Comparison of ENCODE assay signal across 10 cellular contexts in genomic region chr9:116154976-116155699, GRCh38. TPM values are rescaled to one million over a fixed set of nuclear protein-coding genes. Genes with fewer than 3 reads are reported as not detected.
DNase-seq lines count a peak whose midpoint lies in the region; ATAC-seq and TF ChIP-seq lines count a peak whose summit lies in the region.
"Had no signal": no experiment of that assay in that cellular context is flagged by ENCODE, and none has a peak within 500 bp of the region (broad histone marks: within the 10 kb centered on the region; RNA-seq: fewer than 3 reads in every experiment).

No MANE protein-coding gene starts in this region.

- no peaks in the 10 kb centered on the region for H3K36me3 Mint-ChIP-seq in CD4-positive, alpha-beta memory T cell
- peaks cover 25% of the 10 kb centered on the region for H3K36me3 Mint-ChIP-seq in osteocyte (ENCODE audit: unreplicated experiment)

- peaks cover 47% of the 10 kb centered on the region in 2 donors for H3K27me3 Mint-ChIP-seq in CD4-positive, alpha-beta memory T cell
- H3K27me3 Mint-ChIP-seq in osteocyte (ENCODE audit: unreplicated experiment), result no peaks in the 10 kb centered on the region

- no peaks in the 10 kb centered on the region for H3K4me1 ChIP-seq in CD4-positive, alpha-beta memory T cell (ENCODE audit: insufficient read depth, low read length)
- H3K4me1 ChIP-seq in Peyer's patch, result peaks cover 0 to 15% (median 0%) of the 10 kb centered on the region in 4 donors

- H3K4me1 Mint-ChIP-seq in CD4-positive, alpha-beta memory T cell, result peaks cover 0 to 3% (median 1%) of the 10 kb centered on the region in 4 donors
- H3K4me1 Mint-ChIP-seq in osteocyte (ENCODE audit: unreplicated experiment), result peaks cover 79% of the 10 kb centered on the region
- H3K4me1 Mint-ChIP-seq: activated CD4-positive, alpha-beta memory T cell treated with anti-CD3 and anti-CD28 coated beads, Interleukin-2, amount 10 ng/mL, durations not matched to agents 7 days and 5 days had no signal

- ATAC-seq in activated CD4-positive, CD25-positive, alpha-beta regulatory T cell treated with anti-CD3 and anti-CD28 coated beads, Interleukin-2, amount 50 U/mL, for 24 hours, result no peak
- no peak for ATAC-seq in HG03196 (IDR thresholded peaks at IDR 0.05; ENCODE audit: unreplicated experiment)

- peaks cover 6% of the 10 kb centered on the region for H3K27me3 ChIP-seq in CD4-positive, alpha-beta memory T cell (ENCODE audit: insufficient read depth, low read length)
- peaks cover 0 to 5% of the 10 kb centered on the region in 2 donors for H3K27me3 ChIP-seq in Peyer's patch

- TF ChIP-seq CTCF in Peyer's patch (IDR thresholded peaks at IDR 0.05) (no peak), osteocyte (IDR thresholded peaks at IDR 0.05) (no peak)

- no peak overlapping the region for H3K27ac Mint-ChIP-seq in CD4-positive, alpha-beta memory T cell
- H3K27ac Mint-ChIP-seq in osteocyte (ENCODE audit: unreplicated experiment), result peak overlapping the region; percentile 97
- H3K27ac Mint-ChIP-seq: activated CD4-positive, alpha-beta memory T cell treated with anti-CD3 and anti-CD28 coated beads, Interleukin-2, amount 10 ng/mL, durations not matched to agents 7 days and 5 days; stimulated activated naive CD8-positive, alpha-beta T cell treated with anti-CD3 and anti-CD28 coated beads, Interleukin-15, Interleukin-2, amounts not matched to agents 100 ng/mL and 50 ng/mL, for 24 hours had no signal

- no peak overlapping the region for H3K27ac ChIP-seq in CD4-positive, alpha-beta memory T cell (ENCODE audit: low read depth, low read length)
- H3K27ac ChIP-seq in Peyer's patch, result peak overlapping the region; percentile 14 to 73 (median 58)

- DNase-seq in CD4-positive, alpha-beta memory T cell, result no peak
- DNase-seq in Peyer's patch, result no peak
- DNase-seq in fibroblast of peridontal ligament (ENCODE audit: extremely low read depth), result peak; percentile 77
- DNase-seq in osteocyte (ENCODE audit: extremely low spot score, unreplicated experiment), result no peak
- no peak for DNase-seq in DMS79 treated with DMSO at 0.1 percent for 48 hours (lab: John Stamatoyannopoulos, UW)
- DNase-seq in NCI-H526 treated with DMSO at 0.1 percent for 48 hours (lab: John Stamatoyannopoulos, UW), result no peak
- DNase-seq: activated CD4-positive, alpha-beta memory T cell treated with anti-CD3 and anti-CD28 coated beads, Interleukin-2, amount 10 ng/mL, durations not matched to agents 7 days and 5 days had no signal

- peak overlapping the region in 5 of 8 donors; percentile 8 to 59 (median 39) for H3K4me3 Mint-ChIP-seq in CD4-positive, alpha-beta memory T cell
- peak overlapping the region; percentile 89 for H3K4me3 Mint-ChIP-seq in osteocyte (ENCODE audit: unreplicated experiment)
- H3K4me3 Mint-ChIP-seq: activated CD4-positive, alpha-beta memory T cell treated with anti-CD3 and anti-CD28 coated beads, Interleukin-2, amount 10 ng/mL, durations not matched to agents 7 days and 5 days; stimulated activated naive CD8-positive, alpha-beta T cell treated with anti-CD3 and anti-CD28 coated beads, Interleukin-15, Interleukin-2, amounts not matched to agents 100 ng/mL and 50 ng/mL, for 24 hours had no signal

- H3K9me3 Mint-ChIP-seq in CD4-positive, alpha-beta memory T cell, result peaks cover 0 to 6% (median 0%) of the 10 kb centered on the region in 8 donors
- H3K9me3 Mint-ChIP-seq in osteocyte (ENCODE audit: unreplicated experiment), result no peaks in the 10 kb centered on the region
- H3K9me3 Mint-ChIP-seq: activated CD4-positive, alpha-beta memory T cell treated with anti-CD3 and anti-CD28 coated beads, Interleukin-2, amount 10 ng/mL, durations not matched to agents 7 days and 5 days had no signal

- intact Hi-C loops in CD4-positive, alpha-beta memory T cell (cut with micrococcal nuclease), result no loop called here

- CTCF ChIA-PET in CD4-positive, alpha-beta memory T cell (lab: Charles Lee; ENCODE audit: partially characterized antibody), result no interaction called here

- POLR2A ChIA-PET in CD4-positive, alpha-beta memory T cell (lab: Charles Lee; ENCODE audit: partially characterized antibody), result no interaction called here

- no peaks in the 10 kb centered on the region for H3K9me3 ChIP-seq in CD4-positive, alpha-beta memory T cell (ENCODE audit: control insufficient read depth in 1 of 2, low read length in 2 of 2)
- H3K9me3 ChIP-seq in Peyer's patch, result no peaks in the 10 kb centered on the region

- no peak overlapping the region for H3K4me3 ChIP-seq in CD4-positive, alpha-beta memory T cell (ENCODE audit: low read length in 2 of 2)
- H3K4me3 ChIP-seq in Peyer's patch, result peak overlapping the region; percentile 26 to 55 (median 40)

- no peak for TF ChIP-seq POLR2A in Peyer's patch (IDR thresholded peaks at IDR 0.05)

- H3K36me3 ChIP-seq in CD4-positive, alpha-beta memory T cell (ENCODE audit: insufficient read depth, low read length), result no peaks in the 10 kb centered on the region
- no peaks in the 10 kb centered on the region for H3K36me3 ChIP-seq in Peyer's patch

RNA-seq across cellular contexts. Expression of gene PAPPA, which starts 1.5 kb away (rescaled TPM):
- not detected for total RNA-seq in CD4-positive, alpha-beta memory T cell
- not detected for polyA plus RNA-seq in CD4-positive, alpha-beta memory T cell
- total RNA-seq in Peyer's patch (1 to 10 TPM in 3 of 4 donors, under 1 TPM in 1; 0.70 to 4.1 (median 1.8) TPM), osteocyte (214 and 229 TPM in 2 replicates)
- total RNA-seq: activated CD4-positive, alpha-beta memory T cell treated with anti-CD3 and anti-CD28 coated beads, Interleukin-2, amount 10 ng/mL, durations not matched to agents 7 days and 5 days had no signal

Comparison
In these comparisons a context has a peak if more than half of its experiments do, and no peak if none do; other contexts are left out.
1. H3K4me3 ChIP-seq: peak in Peyer's patch (4 of 4); none in CD4-positive, alpha-beta memory T cell (0 of 2).
2. RNA of gene PAPPA, which starts 1.5 kb away (total RNA-seq): 214 to 229 TPM in osteocyte; 0.70 to 4.1 TPM in Peyer's patch and not detected in CD4-positive, alpha-beta memory T cell; every median in the first group is over 10 times any median in the second.